ENCODE assay signal across 11 cellular contexts in genomic region chr16:69057400-69058378, GRCh38. TPM values are rescaled to one million over a fixed set of nuclear protein-coding genes. Genes with fewer than 3 reads are reported as not detected.
DNase-seq lines count a peak whose midpoint lies in the region; ATAC-seq and TF ChIP-seq lines count a peak whose summit lies in the region.
"Had no signal": no experiment of that assay in that cellular context is flagged by ENCODE, and none has a peak within 500 bp of the region (broad histone marks: within the 10 kb centered on the region; RNA-seq: fewer than 3 reads in every experiment).

No MANE protein-coding gene starts in this region.

- H3K79me2 ChIP-seq in neural progenitor cell (ENCODE audit: low read depth): no peaks in the 10 kb centered on the region

- H3K9me3 ChIP-seq in body of pancreas: no peaks in the 10 kb centered on the region
- no peaks in the 10 kb centered on the region for H3K9me3 ChIP-seq in neural progenitor cell (ENCODE audit: low read depth)
- no peaks in the 10 kb centered on the region for H3K9me3 ChIP-seq in BE2C

- no peak overlapping the region for H3K4me2 ChIP-seq in neural progenitor cell

- H3K36me3 ChIP-seq in body of pancreas (replicated peaks in 1 of 2; ENCODE audit: insufficient read depth in 1 of 2, low read depth in 2 of 2): no peaks in the 10 kb centered on the region
- H3K36me3 ChIP-seq in neural progenitor cell: no peaks in the 10 kb centered on the region
- no peaks in the 10 kb centered on the region for H3K36me3 ChIP-seq in BE2C
- no peaks in the 10 kb centered on the region for H3K36me3 ChIP-seq in H7 (replicated peaks; ENCODE audit: control insufficient read depth, insufficient read depth, low read length)

- H3K9ac ChIP-seq in neural progenitor cell: no peak overlapping the region

- DNase-seq in GM03348 (ENCODE audit: low spot score) (peak; percentile 89), KBM-7 (peak; percentile 42), body of pancreas (peak; percentile 31 to 66 (median 44)), neural progenitor cell (ENCODE audit: low spot score) (no peak), BE2C (no peak), H7 (no peak)
- DNase-seq: left cardiac atrium, NCI-H2081 treated with DMSO at 0.1 percent for 48 hours had no signal

- no peaks in the 10 kb centered on the region for H3K36me3 Mint-ChIP-seq in neural progenitor cell

- no peak for TF ChIP-seq CTCF in body of pancreas (IDR thresholded peaks at IDR 0.05)
- TF ChIP-seq CTCF in neural progenitor cell (IDR thresholded peaks at IDR 0.05): no peak
- TF ChIP-seq CTCF in BE2C (IDR thresholded peaks at IDR 0.05; ENCODE audit: low read depth, low read length): no peak

- no peak overlapping the region for H2AFZ ChIP-seq in neural progenitor cell (replicated peaks)

- H3K27ac ChIP-seq in body of pancreas (peak overlapping the region; percentile 52 to 79 (median 68)), neural progenitor cell (no peak overlapping the region)

- no peaks in the 10 kb centered on the region for H3F3A ChIP-seq in neural progenitor cell (ENCODE audit: low read depth)

- H3K9me3 Mint-ChIP-seq in neural progenitor cell: no peaks in the 10 kb centered on the region
- H3K9me3 Mint-ChIP-seq: activated T-cell treated with anti-CD3 and anti-CD28 coated beads, Interleukin-2, amount 50 U/mL, for 72 hours had no signal

- H3K4me1 ChIP-seq in body of pancreas (peaks cover 12% of the 10 kb centered on the region), neural progenitor cell (no peaks in the 10 kb centered on the region), BE2C (no peaks in the 10 kb centered on the region; the same call in 1 of the 2 replicates)

- WGBS in body of pancreas, 2 donors: 41 to 60% methylated on average over 10 to 11 of the region's 11 CpGs

- in situ Hi-C loops in KBM-7 (cut with MboI; ENCODE audit: low pct_unique_long_range_greater_than_20kb, low sequenced_read_pairs): no loop called here

- no peaks in the 10 kb centered on the region for H3K27me3 ChIP-seq in body of pancreas
- H3K27me3 ChIP-seq in neural progenitor cell: no peaks in the 10 kb centered on the region
- H3K27me3 ChIP-seq in BE2C: no peaks in the 10 kb centered on the region
- H3K27me3 ChIP-seq in H7 (ENCODE audit: control insufficient read depth, insufficient read depth, low read length): no peaks in the 10 kb centered on the region

- H3K27ac Mint-ChIP-seq in neural progenitor cell: peak overlapping the region; percentile 27
- H3K27ac Mint-ChIP-seq: activated T-cell treated with anti-CD3 and anti-CD28 coated beads, Interleukin-2, amount 50 U/mL, for 72 hours had no signal

- H3K4me3 ChIP-seq in body of pancreas (no peak overlapping the region), neural progenitor cell (no peak overlapping the region), BE2C (ENCODE audit: low read depth, low read length) (no peak overlapping the region), H7 (ENCODE audit: insufficient read depth, low read depth, low read length) (no peak overlapping the region)

- no peak overlapping the region for H3K4me3 Mint-ChIP-seq in neural progenitor cell
- H3K4me3 Mint-ChIP-seq: activated T-cell treated with anti-CD3 and anti-CD28 coated beads, Interleukin-2, amount 50 U/mL, for 72 hours had no signal

- no peaks in the 10 kb centered on the region for H4K20me1 ChIP-seq in neural progenitor cell (ENCODE audit: low read depth)

- peaks cover 2% of the 10 kb centered on the region for H3K27me3 Mint-ChIP-seq in neural progenitor cell (ENCODE audit: insufficient read depth, low read depth)

- no peak for TF ChIP-seq POLR2A in body of pancreas (IDR thresholded peaks at IDR 0.05)

- intact Hi-C loops in body of pancreas (cut with DNase I): no loop called here

- peak; percentile 89 for ATAC-seq in body of pancreas
- no peak for ATAC-seq in GM19467 (IDR thresholded peaks at IDR 0.05; ENCODE audit: unreplicated experiment)
- ATAC-seq in HG02588 (IDR thresholded peaks at IDR 0.05; ENCODE audit: unreplicated experiment): no peak

- peaks cover 7% of the 10 kb centered on the region for H3K4me1 Mint-ChIP-seq in neural progenitor cell

RNA-seq across cellular contexts. Expression of gene HAS3, which starts 47.8 kb away (rescaled TPM):
- total RNA-seq in body of pancreas (under 1 TPM; 0.26 to 0.99 TPM), neural progenitor cell (ENCODE audit: low replicate concordance) (2.5 and 3.3 TPM in 2 replicates)
- polyA plus RNA-seq in BE2C (2012; ENCODE audit: insufficient read depth, insufficient read length, low read depth): 0.93 TPM
- total RNA-seq in H7 (2014; rRNA removed; shearing (Covaris generic)): 6.0 and 16.3 TPM in 2 replicates

Comparison
In these comparisons a context has a peak if more than half of its experiments do, and no peak if none do; other contexts are left out.
1. DNase-seq: peak in GM03348 (single experiment), KBM-7 (single experiment) and body of pancreas (4 of 4); none in neural progenitor cell (single experiment), BE2C (single experiment) and H7 (single experiment).